ENCODE assay signal across 20 cellular contexts in genomic region chr12:100927825-100928224, GRCh38.
DNase-seq lines count a peak whose midpoint lies in the region; ATAC-seq and TF ChIP-seq lines count a peak whose summit lies in the region.
"Had no signal": no experiment of that assay in that cellular context is flagged by ENCODE, and none has a peak within 500 bp of the region (broad histone marks: within the 10 kb centered on the region; RNA-seq: fewer than 3 reads in every experiment).

No MANE protein-coding gene starts in this region.

- H3K27ac ChIP-seq in breast epithelium: no peak overlapping the region
- H3K27ac ChIP-seq: coronary artery, esophagus squamous epithelium, lower lobe of right lung, right atrium auricular region, upper lobe of right lung had no signal

- CTCF ChIA-PET in MCF 10A (lab: Yijun Ruan, JAX): no interaction called here

- no peaks in the 10 kb centered on the region for H3K9me3 ChIP-seq in breast epithelium
- H3K9me3 ChIP-seq: esophagus squamous epithelium, lower lobe of right lung, right atrium auricular region, upper lobe of right lung had no signal

- H3K27ac Mint-ChIP-seq in MCF 10A (ENCODE audit: low read depth, unreplicated experiment): no peak overlapping the region
- H3K27ac Mint-ChIP-seq: nephron; stimulated activated effector memory CD8-positive, alpha-beta T cell treated with anti-CD3 and anti-CD28 coated beads, Interleukin-12 subunit alpha, Interleukin-12 subunit beta, amount 100 ng/mL, for 72 hours had no signal

- ATAC-seq in GM21515 (IDR thresholded peaks at IDR 0.05; ENCODE audit: unreplicated experiment): no peak
- ATAC-seq in GM18867 (IDR thresholded peaks at IDR 0.05; ENCODE audit: unreplicated experiment): no peak
- no peak for ATAC-seq in HG03108 (IDR thresholded peaks at IDR 0.05; ENCODE audit: unreplicated experiment)
- ATAC-seq: lower lobe of right lung; stimulated activated effector memory CD8-positive, alpha-beta T cell treated with anti-CD3 and anti-CD28 coated beads, Interleukin-12 subunit alpha, Interleukin-12 subunit beta, amount 100 ng/mL, for 72 hours; upper lobe of right lung had no signal

- no peaks in the 10 kb centered on the region for H3K36me3 ChIP-seq in breast epithelium
- H3K36me3 ChIP-seq: esophagus squamous epithelium, lower lobe of right lung, right atrium auricular region, upper lobe of right lung had no signal

- no TSS peak for BruUV-seq in MCF 10A (replicated peaks; lab: Mats Ljungman, UMichigan)

- POLR2A ChIA-PET in MCF 10A (lab: Yijun Ruan, JAX): interaction anchor here (0.8 kb wide), 1 partner anchor 180 kb away, joined by 5 read pairs; no protein-coding TSS in a partner anchor

- no peak for TF ChIP-seq POLR2A in breast epithelium (IDR thresholded peaks at IDR 0.05)

- H3K9me3 Mint-ChIP-seq in MCF 10A (ENCODE audit: unreplicated experiment): no peaks in the 10 kb centered on the region
- H3K9me3 Mint-ChIP-seq: nephron had no signal

- peak; percentile 51 for DNase-seq in MCF 10A (ENCODE audit: unreplicated experiment)
- no peak for DNase-seq in breast epithelium (ENCODE audit: low spot score in 2 of 2)
- DNase-seq in SW480 (ENCODE audit: low spot score): peak; percentile 59
- peak; percentile 21 for DNase-seq in fibroblast of pulmonary artery (ENCODE audit: low read depth)
- DNase-seq in NCI-H82 treated with DMSO at 0.1 percent for 48 hours (lab: John Stamatoyannopoulos, UW; ENCODE audit: unreplicated experiment): no peak
- DNase-seq: activated CD4-positive, alpha-beta T cell treated with anti-CD3 and anti-CD28 coated beads for 48 hours; activated T-cell treated with anti-CD3 and anti-CD28 coated beads for 4 hours; esophagus squamous epithelium; lower lobe of right lung; NCI-H82; SHP77; T-helper 9 cell; upper lobe of right lung had no signal

- H3K4me3 Mint-ChIP-seq in MCF 10A (ENCODE audit: unreplicated experiment): no peak overlapping the region
- H3K4me3 Mint-ChIP-seq: nephron; stimulated activated effector memory CD8-positive, alpha-beta T cell treated with anti-CD3 and anti-CD28 coated beads, Interleukin-12 subunit alpha, Interleukin-12 subunit beta, amount 100 ng/mL, for 72 hours had no signal

- no peaks in the 10 kb centered on the region for H3K36me3 Mint-ChIP-seq in MCF 10A (ENCODE audit: insufficient read depth, unreplicated experiment)
- H3K36me3 Mint-ChIP-seq: stimulated activated effector memory CD8-positive, alpha-beta T cell treated with anti-CD3 and anti-CD28 coated beads, Interleukin-12 subunit alpha, Interleukin-12 subunit beta, amount 100 ng/mL, for 72 hours had no signal

- intact Hi-C loops in MCF 10A (cut with micrococcal nuclease) (loop anchor here (5.0 kb wide), 1 partner anchor 354 kb away; the partner anchor contains the start of gene UTP20), breast epithelium (cut with DNase I; ENCODE audit: low total_unique reads) (no loop called here)

- no peaks in the 10 kb centered on the region for H3K4me1 ChIP-seq in breast epithelium
- H3K4me1 ChIP-seq: esophagus squamous epithelium, lower lobe of right lung, right atrium auricular region, upper lobe of right lung had no signal

- TF ChIP-seq CTCF in MCF 10A (IDR thresholded peaks at IDR 0.05; ENCODE audit: unreplicated experiment) (no peak), breast epithelium (IDR thresholded peaks at IDR 0.05) (no peak), fibroblast of pulmonary artery (IDR thresholded peaks at IDR 0.05; ENCODE audit: low read length, missing control alignments) (no peak)

- H3K4me1 Mint-ChIP-seq in MCF 10A (ENCODE audit: insufficient read depth, unreplicated experiment): peaks cover 13% of the 10 kb centered on the region
- H3K4me1 Mint-ChIP-seq: nephron; stimulated activated effector memory CD8-positive, alpha-beta T cell treated with anti-CD3 and anti-CD28 coated beads, Interleukin-12 subunit alpha, Interleukin-12 subunit beta, amount 100 ng/mL, for 72 hours had no signal

- H3K27me3 Mint-ChIP-seq in MCF 10A (ENCODE audit: insufficient read depth, unreplicated experiment): no peaks in the 10 kb centered on the region

- no peaks in the 10 kb centered on the region for H3K27me3 ChIP-seq in breast epithelium
- H3K27me3 ChIP-seq: esophagus squamous epithelium, right atrium auricular region, upper lobe of right lung had no signal

- H3K4me3 ChIP-seq in breast epithelium (no peak overlapping the region), fibroblast of pulmonary artery (replicated peaks; ENCODE audit: low read depth, low read length) (no peak overlapping the region)
- H3K4me3 ChIP-seq: coronary artery, esophagus squamous epithelium, lower lobe of right lung, right atrium auricular region, upper lobe of right lung had no signal

Comparison
In these comparisons a context has a peak if more than half of its experiments do, and no peak if none do; other contexts are left out.
1. DNase-seq: peak in MCF 10A (single experiment), SW480 (single experiment) and fibroblast of pulmonary artery (single experiment); none in breast epithelium (0 of 2) and NCI-H82 treated with DMSO at 0.1 percent for 48 hours (single experiment).